In the genomic region with DNA sequence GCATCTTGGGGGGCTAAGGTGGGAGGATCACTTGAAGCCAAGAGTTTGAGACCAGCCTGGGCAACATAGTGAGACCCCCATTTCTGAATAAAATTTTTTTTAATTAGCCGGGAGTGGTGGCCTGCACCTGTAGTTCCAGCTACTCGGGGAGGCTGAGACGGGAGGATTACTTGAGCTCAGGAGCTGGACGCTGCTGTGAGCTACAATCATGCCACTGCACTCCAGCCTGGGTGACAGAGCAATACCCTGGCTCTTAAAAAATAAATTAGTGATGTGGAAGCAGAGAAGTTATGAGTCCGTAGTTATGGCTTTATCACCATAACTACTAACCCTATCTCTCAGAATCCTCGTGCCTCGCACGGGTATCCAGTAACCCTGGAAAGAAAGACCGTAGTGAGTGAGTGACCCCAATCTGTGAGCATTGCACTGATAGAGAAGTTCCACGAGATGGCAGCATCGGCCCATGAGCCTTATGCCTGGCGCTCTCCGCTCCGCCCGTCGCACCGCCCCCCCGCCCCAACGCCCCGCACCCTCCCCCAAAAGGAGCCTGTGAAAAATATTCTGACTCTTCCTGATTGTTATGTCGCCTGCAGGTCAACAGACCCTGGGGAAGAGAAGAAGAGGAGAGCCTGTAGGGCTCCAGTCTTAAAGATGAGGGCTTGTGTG, we compare ENCODE assay signal across 1 cellular context.
TF ChIP-seq lines count a peak whose summit lies in the region.

No MANE protein-coding gene starts in this region.

TF ChIP-seq in A549, 52 proteins besides CTCF, POLR2A, EP300 and RAD21 (continued from another document):
- TF ChIP-seq EHF (CRISPR knock-in tag; IDR thresholded peaks at IDR 0.05), result no peak
TF ChIP-seq in A549: peak in this region for 1.
